ENCODE assay signal across 16 cellular contexts in genomic region chr9:116288658-116289057, GRCh38.
DNase-seq lines count a peak whose midpoint lies in the region; ATAC-seq, FAIRE-seq and TF ChIP-seq lines count a peak whose summit lies in the region.
"Had no signal": no experiment of that assay in that cellular context is flagged by ENCODE, and none has a peak within 500 bp of the region (broad histone marks: within the 10 kb centered on the region; RNA-seq: fewer than 3 reads in every experiment).

No MANE protein-coding gene starts in this region.

- no peak overlapping the region for H3K4me3 Mint-ChIP-seq in activated naive CD4-positive, alpha-beta T cell treated with anti-CD3 and anti-CD28 coated beads, Interleukin-2, amount 10 ng/mL, durations not matched to agents 7 days and 5 days
- H3K4me3 Mint-ChIP-seq: activated naive CD8-positive, alpha-beta T cell treated with anti-CD3 and anti-CD28 coated beads for 36 hours; CD4-positive, alpha-beta T cell had no signal

- 20% methylated on average over 1 of the region's 3 CpGs; no CpG with 5 or more reads in 1 of the 2 experiments for WGBS in IMR-90 (ENCODE audit: extremely low coverage in 2 of 2, insufficient read length in 1 of 2), 2 experiments
- 93 to 100% methylated on average over 1 to 3 of the region's 3 CpGs for WGBS in gastroesophageal sphincter (ENCODE audit: low coverage in 1 of 2), 2 donors

- intact Hi-C loops in IMR-90 (cut with micrococcal nuclease) = no loop called here

- H3K4me3 ChIP-seq in AG10803 (ENCODE audit: low read length) (no peak overlapping the region), IMR-90 (ENCODE audit: insufficient read depth, low read depth, low read length) (no peak overlapping the region), keratinocyte (ENCODE audit: control insufficient read depth in 2 of 3, extremely low read depth in 1 of 3, insufficient read depth in 2 of 3, low read depth in 1 of 3, low read length in 3 of 3) (no peak overlapping the region), gastroesophageal sphincter (no peak overlapping the region)
- H3K4me3 ChIP-seq: left ventricle myocardium inferior, pancreas, upper lobe of left lung had no signal

- H2BK5ac ChIP-seq in IMR-90 (ENCODE audit: low read depth, low read length, poor library complexity, severe bottlenecking) = no peak overlapping the region

- H3K14ac ChIP-seq in IMR-90 (replicated peaks; ENCODE audit: low read depth, low read length) = no peak overlapping the region

- H2BK120ac ChIP-seq in IMR-90 (ENCODE audit: low read depth, low read length) = no peak overlapping the region

- H3K4me1 Mint-ChIP-seq in activated naive CD4-positive, alpha-beta T cell treated with anti-CD3 and anti-CD28 coated beads, Interleukin-2, amount 10 ng/mL, durations not matched to agents 7 days and 5 days = no peaks in the 10 kb centered on the region
- H3K4me1 Mint-ChIP-seq: activated naive CD8-positive, alpha-beta T cell treated with anti-CD3 and anti-CD28 coated beads for 36 hours had no signal

- H3K27ac ChIP-seq in IMR-90 (ENCODE audit: insufficient read depth, low read length) (no peak overlapping the region), keratinocyte (ENCODE audit: control insufficient read depth, insufficient read depth, low read length) (no peak overlapping the region), gastroesophageal sphincter (no peak overlapping the region)
- H3K27ac ChIP-seq: left ventricle myocardium inferior, pancreas, upper lobe of left lung had no signal

- no peak overlapping the region for H2BK15ac ChIP-seq in IMR-90 (ENCODE audit: low read depth, low read length)

- BruUV-seq in IMR-90 (replicated peaks; lab: Mats Ljungman, UMichigan) = no TSS peak

- H3K18ac ChIP-seq in IMR-90 (ENCODE audit: low read depth, low read length) = no peak overlapping the region

- H2AK9ac ChIP-seq in IMR-90 (replicated peaks; ENCODE audit: low read depth, low read length, poor library complexity) = no peak overlapping the region

- no peaks in the 10 kb centered on the region for H3K36me3 Mint-ChIP-seq in activated naive CD4-positive, alpha-beta T cell treated with anti-CD3 and anti-CD28 coated beads, Interleukin-2, amount 10 ng/mL, durations not matched to agents 7 days and 5 days
- H3K36me3 Mint-ChIP-seq: activated naive CD8-positive, alpha-beta T cell treated with anti-CD3 and anti-CD28 coated beads for 36 hours had no signal

- DNase-seq in AG10803 (ENCODE audit: low read depth) = peak; percentile 98
- DNase-seq in IMR-90 = peak; percentile 98
- DNase-seq in amniotic epithelial cell (ENCODE audit: low read depth) = peak; percentile 99
- DNase-seq in keratinocyte (ENCODE audit: low read depth, low spot score) = peak; percentile 19
- DNase-seq in putamen (ENCODE audit: low spot score) = no peak
- no peak for DNase-seq in hypothalamus (lab: John Stamatoyannopoulos, UW)
- DNase-seq in activated naive CD4-positive, alpha-beta T cell treated with anti-CD3 and anti-CD28 coated beads, Interleukin-2, amount 10 ng/mL, durations not matched to agents 7 days and 5 days = no peak
- DNase-seq: activated CD4-positive, alpha-beta T cell treated with anti-CD3 and anti-CD28 coated beads, Interleukin-2, amount 50 U/mL, for 48 hours; activated naive CD8-positive, alpha-beta T cell treated with anti-CD3 and anti-CD28 coated beads for 36 hours; CD4-positive, alpha-beta T cell; left ventricle myocardium inferior; NCI-H2171; pancreas; upper lobe of left lung had no signal

- H3K23ac ChIP-seq in IMR-90 (ENCODE audit: low read depth, low read length) = no peak overlapping the region

- TF ChIP-seq RAD21 in IMR-90 (IDR thresholded peaks at IDR 0.05; ENCODE audit: low read length) = no peak; the same call in 1 of the 2 replicates

- H3K4ac ChIP-seq in IMR-90 (ENCODE audit: low read depth, low read length) = no peak overlapping the region

- no peak for FAIRE-seq in keratinocyte (lab: Jason Lieb, UNC)
- FAIRE-seq: GM12891, pancreas had no signal

- H3K36me3 ChIP-seq in IMR-90 (ENCODE audit: control insufficient read depth, insufficient read depth, low read length) (peaks cover 15% of the 10 kb centered on the region), keratinocyte (ENCODE audit: control insufficient read depth in 2 of 2, extremely low read depth in 1 of 2, insufficient read depth in 2 of 2, low read length in 2 of 2) (no peaks in the 10 kb centered on the region), gastroesophageal sphincter (no peaks in the 10 kb centered on the region)
- H3K36me3 ChIP-seq: left ventricle myocardium inferior, pancreas, upper lobe of left lung had no signal

- H4K20me1 ChIP-seq in IMR-90 (ENCODE audit: insufficient read depth, low read length) (peaks cover 19% of the 10 kb centered on the region), keratinocyte (ENCODE audit: control insufficient read depth, extremely low read depth, insufficient read depth, low read length) (no peaks in the 10 kb centered on the region)

- no peaks in the 10 kb centered on the region for H3K27me3 Mint-ChIP-seq in activated naive CD4-positive, alpha-beta T cell treated with anti-CD3 and anti-CD28 coated beads, Interleukin-2, amount 10 ng/mL, durations not matched to agents 7 days and 5 days

- H3K27me3 ChIP-seq in IMR-90 (ENCODE audit: control insufficient read depth, insufficient read depth, low read length) = no peaks in the 10 kb centered on the region
- peaks cover 3% of the 10 kb centered on the region for H3K27me3 ChIP-seq in keratinocyte (ENCODE audit: control insufficient read depth, extremely low read depth, insufficient read depth, low read length)
- H3K27me3 ChIP-seq in gastroesophageal sphincter = no peaks in the 10 kb centered on the region
- H3K27me3 ChIP-seq: pancreas, upper lobe of left lung had no signal

- no peaks in the 10 kb centered on the region for H3K79me2 ChIP-seq in keratinocyte (ENCODE audit: control insufficient read depth, insufficient read depth, low read length)

- H4K5ac ChIP-seq in IMR-90 (ENCODE audit: low read depth, low read length) = no peak overlapping the region

- TF ChIP-seq EP300 in gastroesophageal sphincter (IDR thresholded peaks at IDR 0.05) = no peak

- H4K8ac ChIP-seq in IMR-90 (ENCODE audit: low read depth in 2 of 2, low read length in 2 of 2) = no peak overlapping the region

- H3K56ac ChIP-seq in IMR-90 (ENCODE audit: extremely low read depth, insufficient read depth, low read length) = no peak overlapping the region

- H3K9me1 ChIP-seq in IMR-90 (ENCODE audit: insufficient read depth, low read length) (peaks cover 3% of the 10 kb centered on the region; the same call in 1 of the 2 replicates), keratinocyte (ENCODE audit: control insufficient read depth, extremely low read depth, insufficient read depth, low read length) (no peaks in the 10 kb centered on the region)

- TF ChIP-seq POLR2A in IMR-90 (IDR thresholded peaks at IDR 0.05; ENCODE audit: low read depth, low read length) = no peak
- no peak for TF ChIP-seq POLR2A in gastroesophageal sphincter (IDR thresholded peaks at IDR 0.05)

- no peak overlapping the region for H3K27ac Mint-ChIP-seq in activated naive CD4-positive, alpha-beta T cell treated with anti-CD3 and anti-CD28 coated beads, Interleukin-2, amount 10 ng/mL, durations not matched to agents 7 days and 5 days
- H3K27ac Mint-ChIP-seq: activated naive CD8-positive, alpha-beta T cell treated with anti-CD3 and anti-CD28 coated beads for 36 hours; CD4-positive, alpha-beta T cell had no signal

- no peak overlapping the region for H2BK20ac ChIP-seq in IMR-90 (ENCODE audit: low read depth, low read length)

- POLR2A ChIA-PET in IMR-90 (lab: Charles Lee; ENCODE audit: unreplicated experiment) = no interaction called here

- H3K4me1 ChIP-seq in IMR-90 (ENCODE audit: control insufficient read depth, insufficient read depth, low read length) (peaks cover 4% of the 10 kb centered on the region), keratinocyte (ENCODE audit: control insufficient read depth, extremely low read depth, insufficient read depth, low read length) (no peaks in the 10 kb centered on the region), gastroesophageal sphincter (no peaks in the 10 kb centered on the region)
- H3K4me1 ChIP-seq: left ventricle myocardium inferior, pancreas, upper lobe of left lung had no signal

- dilution Hi-C loops in IMR-90 (cut with HindIII; ENCODE audit: low sequenced_read_pairs, unreplicated experiment) (no loop called here), keratinocyte (cut with MboI; ENCODE audit: extremely low pct_ligation_motif_present, low sequenced_read_pairs) (no loop called here)

- H3K4me2 ChIP-seq in IMR-90 (ENCODE audit: low read depth, low read length) = peak overlapping the region; percentile 34; the same call in 1 of the 2 replicates
- H3K4me2 ChIP-seq in keratinocyte (ENCODE audit: control insufficient read depth, extremely low read depth, insufficient read depth, low read depth, low read length) = no peak overlapping the region

- no peak overlapping the region for H3K9ac ChIP-seq in IMR-90 (ENCODE audit: low read depth, low read length)
- no peak overlapping the region for H3K9ac ChIP-seq in keratinocyte (ENCODE audit: control insufficient read depth, extremely low read depth, insufficient read depth, low read length)

- no peak overlapping the region for H4K91ac ChIP-seq in IMR-90 (ENCODE audit: insufficient read depth, low read depth, low read length)

- H2AFZ ChIP-seq in IMR-90 (replicated peaks; ENCODE audit: low read length, poor library complexity) (no peak overlapping the region), keratinocyte (ENCODE audit: control insufficient read depth, low read length) (no peak overlapping the region)

- H3K9me3 ChIP-seq in IMR-90 (ENCODE audit: control insufficient read depth, insufficient read depth, low read length) (no peaks in the 10 kb centered on the region), keratinocyte (ENCODE audit: control insufficient read depth, low read depth, low read length) (no peaks in the 10 kb centered on the region), gastroesophageal sphincter (no peaks in the 10 kb centered on the region)
- H3K9me3 ChIP-seq: left ventricle myocardium inferior, pancreas, upper lobe of left lung had no signal

- 0 out of 4 replicates have a peak, but pooled peaks cover 0 to 3% of the 10 kb centered on the region in 2 experiments for H3K79me1 ChIP-seq in IMR-90 (ENCODE audit: low read depth in 1 of 2, low read length in 2 of 2)

- TF ChIP-seq CTCF in AG10803 (conservative IDR thresholded peaks at IDR 0.05; ENCODE audit: low read length) = no peak
- no peak for TF ChIP-seq CTCF in IMR-90 (conservative IDR thresholded peaks at IDR 0.05; ENCODE audit: low read depth, low read length)
- no peak for TF ChIP-seq CTCF in keratinocyte (optimal IDR thresholded peaks at IDR 0.05 in 1 of 3, IDR thresholded peaks at IDR 0.05 in 1 of 3, conservative IDR thresholded peaks at IDR 0.05 in 1 of 3; ENCODE audit: extremely low read depth in 1 of 3, insufficient read depth in 2 of 3, low read length in 3 of 3)
- no peak for TF ChIP-seq CTCF in gastroesophageal sphincter (IDR thresholded peaks at IDR 0.05)

- ATAC-seq in IMR-90 (ENCODE audit: low read depth) = peak; percentile 91
- ATAC-seq in gastroesophageal sphincter = no peak
- ATAC-seq: pancreas had no signal

- CTCF ChIA-PET in IMR-90 (lab: Yijun Ruan, JAX) = no interaction called here
- CTCF ChIA-PET in activated naive CD4-positive, alpha-beta T cell treated with anti-CD3 and anti-CD28 coated beads, Interleukin-2, amount 10 ng/mL, durations not matched to agents 7 days and 5 days (lab: Charles Lee) = no interaction called here

- H3K9me3 Mint-ChIP-seq in activated naive CD4-positive, alpha-beta T cell treated with anti-CD3 and anti-CD28 coated beads, Interleukin-2, amount 10 ng/mL, durations not matched to agents 7 days and 5 days = no peaks in the 10 kb centered on the region
- H3K9me3 Mint-ChIP-seq: CD4-positive, alpha-beta T cell had no signal

- in situ Hi-C loops in IMR-90 (cut with MboI; ENCODE audit: low sequenced_read_pairs) = no loop called here

- no peak overlapping the region for H2AK5ac ChIP-seq in IMR-90 (ENCODE audit: low read depth, low read length)

Comparison
In these comparisons a context has a peak if more than half of its experiments do, and no peak if none do; other contexts are left out.
1. DNase-seq: peak in AG10803 (single experiment), IMR-90 (single experiment), amniotic epithelial cell (single experiment) and keratinocyte (single experiment); none in putamen (single experiment), hypothalamus (0 of 51) and activated naive CD4-positive, alpha-beta T cell treated with anti-CD3 and anti-CD28 coated beads, Interleukin-2, amount 10 ng/mL, durations not matched to agents 7 days and 5 days (single experiment).